In the genomic region with DNA sequence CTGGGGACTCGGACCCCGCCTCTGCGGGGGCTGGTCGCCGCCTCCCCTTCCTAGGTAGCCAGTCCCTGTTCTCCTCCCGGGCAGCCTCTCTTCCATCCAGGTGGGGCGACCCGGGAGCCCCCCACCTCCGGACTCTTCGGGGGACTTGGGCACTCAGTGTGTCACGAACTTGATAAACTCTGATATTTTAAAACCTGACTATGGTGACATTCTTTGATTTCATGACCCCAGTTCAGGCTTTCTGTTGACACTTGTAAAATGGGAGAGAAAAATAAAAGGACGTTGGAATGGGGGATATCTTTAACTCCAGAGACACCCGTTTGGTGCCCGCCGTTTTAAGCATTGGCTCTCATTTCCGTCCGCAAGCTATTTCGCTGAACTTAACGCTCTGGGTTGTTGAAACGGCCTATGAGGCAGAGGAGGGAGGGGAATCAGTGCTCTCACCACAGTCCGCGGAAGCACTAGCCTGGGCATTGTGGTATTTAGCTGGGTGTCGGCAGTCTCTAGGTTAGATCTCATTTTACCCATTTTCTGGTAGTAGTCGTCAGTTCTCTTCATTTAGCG, we compare ENCODE assay signal across 7 cellular contexts. TPM values are rescaled to one million over a fixed set of nuclear protein-coding genes. Genes with fewer than 3 reads are reported as not detected.
A peak's percentile ranks its signal among the peaks of the same experiment; 100 is the strongest.
DNase-seq lines count a peak whose midpoint lies in the region; ATAC-seq, FAIRE-seq and TF ChIP-seq lines count a peak whose summit lies in the region.

No MANE protein-coding gene starts in this region.

- peak overlapping the region; percentile 96 for H3K27ac ChIP-seq in colonic mucosa
- H3K27ac ChIP-seq in left lung, result peak overlapping the region; percentile 99 to 100

- H3K4me3 ChIP-seq in colonic mucosa (peak overlapping the region; percentile 89), left lung (peak overlapping the region; percentile 93 to 97)

- TF ChIP-seq POLR2A in GM12892 (IDR thresholded peaks at IDR 0.05; ENCODE audit: low read depth, low read length), result no peak

- peak; percentile 30 for FAIRE-seq in GM12892 (lab: Jason Lieb, UNC)

- no peaks in the 10 kb centered on the region for H3K4me1 ChIP-seq in colonic mucosa
- peaks cover 0 to 38% of the 10 kb centered on the region in 2 donors for H3K4me1 ChIP-seq in left lung

- ATAC-seq in HG02571 (IDR thresholded peaks at IDR 0.05; ENCODE audit: unreplicated experiment) (peak; percentile 37), left lung (peak; percentile 46)
- peak; percentile 8 to 15 for ATAC-seq in activated CD4-positive, CD25-positive, alpha-beta regulatory T cell treated with anti-CD3 and anti-CD28 coated beads, Interleukin-2, amount 50 U/mL, for 24 hours

- peak; percentile 18 for DNase-seq in GM12892 (ENCODE audit: insufficient read length)
- DNase-seq in NAMALWA (ENCODE audit: low spot score), result peak; percentile 76
- DNase-seq in colonic mucosa, result peak; percentile 74
- DNase-seq in left lung, result peak in 1 of 2 donors; percentile 59
- peak; percentile 31 to 39 for DNase-seq in stimulated activated CD4-positive, alpha-beta T cell treated with anti-CD3 and anti-CD28 coated beads, Interleukin-4, amount 100 ng/mL, for 4 hours

- TF ChIP-seq CTCF in colonic mucosa (IDR thresholded peaks at IDR 0.05) (no peak), left lung (IDR thresholded peaks at IDR 0.05) (no peak)

- peak overlapping the region; percentile 78 to 88 for H3K9ac ChIP-seq in colonic mucosa (ENCODE audit: low read depth in 2 of 2, low read length in 2 of 2)

- no peaks in the 10 kb centered on the region for H3K27me3 ChIP-seq in colonic mucosa
- no peaks in the 10 kb centered on the region for H3K27me3 ChIP-seq in left lung

- H3K9me3 ChIP-seq in colonic mucosa, result no peaks in the 10 kb centered on the region
- no peaks in the 10 kb centered on the region for H3K9me3 ChIP-seq in left lung

- H3K36me3 ChIP-seq in colonic mucosa (no peaks in the 10 kb centered on the region), left lung (no peaks in the 10 kb centered on the region)

- intact Hi-C loops in colonic mucosa (cut with DNase I) (no loop called here), left lung (cut with DNase I) (no loop called here)

RNA-seq across cellular contexts. Expression of gene VPS26A, which starts 0.7 kb away (rescaled TPM):
- polyA plus RNA-seq in GM12892 (2012; ENCODE audit: missing spikeins), result 33.9 TPM
- total RNA-seq in colonic mucosa, result 10 to 100 TPM; 61.4 to 62.7 TPM
- 10 to 100 TPM; 50.6 to 60.7 TPM for total RNA-seq in left lung

RNA-seq across cellular contexts. Expression of gene SRGN, which starts 36.7 kb away (rescaled TPM):
- 2,084 TPM for polyA plus RNA-seq in GM12892 (2012; ENCODE audit: missing spikeins)
- total RNA-seq in colonic mucosa (10 to 100 TPM; 14.3 to 57.8 TPM), left lung (100 to 1,000 TPM; 131 to 533 TPM)

RNA-seq across cellular contexts. Expression of gene SUPV3L1, which starts 55.4 kb away (rescaled TPM):
- 29.7 TPM for polyA plus RNA-seq in GM12892 (2012; ENCODE audit: missing spikeins)
- total RNA-seq in colonic mucosa (10 to 100 TPM; 26.8 to 35.3 TPM), left lung (10 to 100 TPM; 15.8 to 22.3 TPM)
